10 cellular contexts compared by ENCODE assay signal in the genomic region with DNA sequence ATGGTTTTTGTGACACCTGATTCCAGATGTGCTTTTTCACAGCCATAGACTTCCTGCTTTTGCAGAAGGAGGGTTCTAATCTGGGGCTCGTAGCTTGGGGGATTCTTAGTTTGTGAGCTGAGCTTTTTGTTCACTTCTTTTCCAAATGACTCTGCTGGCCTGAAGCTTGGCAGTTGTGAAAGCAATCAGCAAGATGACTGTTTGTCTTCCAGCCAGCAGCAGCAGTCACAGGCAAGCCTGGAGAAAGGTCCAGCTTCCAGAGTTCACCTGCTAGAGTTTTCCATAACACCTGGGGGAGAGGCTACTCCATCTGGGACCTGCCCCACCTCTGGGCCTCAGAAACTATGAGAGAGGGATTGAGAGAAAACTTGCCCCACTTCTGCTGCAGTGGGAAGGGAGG. TPM values are rescaled to one million over a fixed set of nuclear protein-coding genes. Genes with fewer than 3 reads are reported as not detected.
DNase-seq lines count a peak whose midpoint lies in the region; ATAC-seq and TF ChIP-seq lines count a peak whose summit lies in the region.
"Had no signal": no experiment of that assay in that cellular context is flagged by ENCODE, and none has a peak within 500 bp of the region (broad histone marks: within the 10 kb centered on the region; RNA-seq: fewer than 3 reads in every experiment).

No MANE protein-coding gene starts in this region.

- no peaks in the 10 kb centered on the region for H3K36me3 ChIP-seq in cardiac muscle cell
- peaks cover 0 to 20% (median 7%) of the 10 kb centered on the region in 4 donors for H3K36me3 ChIP-seq in upper lobe of left lung
- H3K36me3 ChIP-seq: BE2C had no signal

- H3K27me3 ChIP-seq in cardiac muscle cell (no peaks in the 10 kb centered on the region), upper lobe of left lung (no peaks in the 10 kb centered on the region)
- H3K27me3 ChIP-seq: BE2C had no signal

- peak overlapping the region; percentile 92 for H3K4me3 Mint-ChIP-seq in central memory CD8-positive, alpha-beta T cell
- peak overlapping the region; percentile 32 for H3K4me3 Mint-ChIP-seq in mesothelial cell of epicardium

- DNase-seq in cardiac muscle cell (ENCODE audit: low read depth in 1 of 2, low spot score in 1 of 2) (no peak), Right ventricle myocardium superior (no peak), mesothelial cell of epicardium (ENCODE audit: low spot score in 2 of 2, unreplicated experiment in 2 of 2) (no peak), upper lobe of left lung (no peak), dermis blood vessel endothelial cell (no peak), coronary artery (ENCODE audit: low spot score) (no peak)
- no peak for DNase-seq in central memory CD8-positive, alpha-beta T cell (ENCODE audit: low spot score in 2 of 2)
- DNase-seq in stimulated activated CD4-positive, alpha-beta T cell treated with anti-CD3 and anti-CD28 coated beads, Interleukin-2, amount 100 ng/mL, for 24 hours = no peak
- DNase-seq: BE2C, NCI-H1436 treated with DMSO at 0.1 percent for 48 hours had no signal

- H3K36me3 Mint-ChIP-seq in central memory CD8-positive, alpha-beta T cell (ENCODE audit: insufficient read depth) = peaks cover 46% of the 10 kb centered on the region
- no peaks in the 10 kb centered on the region for H3K36me3 Mint-ChIP-seq in mesothelial cell of epicardium

- H3K4me1 ChIP-seq in cardiac muscle cell (ENCODE audit: low read depth) (peaks cover 52% of the 10 kb centered on the region), upper lobe of left lung (peaks cover 67 to 88% (median 75%) of the 10 kb centered on the region in 4 donors)

- no peak for TF ChIP-seq POLR2A in upper lobe of left lung (IDR thresholded peaks at IDR 0.05)

- H3K4me1 Mint-ChIP-seq in central memory CD8-positive, alpha-beta T cell = peaks cover 66% of the 10 kb centered on the region
- peaks cover 79% of the 10 kb centered on the region for H3K4me1 Mint-ChIP-seq in mesothelial cell of epicardium

- WGBS in upper lobe of left lung, 2 donors = 38 to 57% methylated on average over 1 of the region's 1 CpG

- ATAC-seq in Right ventricle myocardium superior (ENCODE audit: poor library complexity) (no peak), upper lobe of left lung (ENCODE audit: low FRiP score in 2 of 2) (no peak)
- ATAC-seq in central memory CD8-positive, alpha-beta T cell (replicated peaks; ENCODE audit: extremely low read depth, poor library complexity, severe bottlenecking) = no peak

- TF ChIP-seq CTCF in cardiac muscle cell (IDR thresholded peaks at IDR 0.05; ENCODE audit: low read depth, low read length) = no peak
- no peak for TF ChIP-seq CTCF in mesothelial cell of epicardium (IDR thresholded peaks at IDR 0.05; ENCODE audit: unreplicated experiment)
- no peak for TF ChIP-seq CTCF in upper lobe of left lung (IDR thresholded peaks at IDR 0.05)
- TF ChIP-seq CTCF in coronary artery (IDR thresholded peaks at IDR 0.05) = no peak

- H3K27ac ChIP-seq in cardiac muscle cell = peak overlapping the region; percentile 77
- peak overlapping the region in 3 of 4 donors; percentile 10 to 98 (median 72) for H3K27ac ChIP-seq in upper lobe of left lung
- no peak overlapping the region for H3K27ac ChIP-seq in coronary artery

- H3K4me3 ChIP-seq in cardiac muscle cell (no peak overlapping the region), upper lobe of left lung (no peak overlapping the region), coronary artery (no peak overlapping the region)

- intact Hi-C loops in Right ventricle myocardium superior (cut with DNase I) = loop anchor here (10.0 kb wide), 1 partner anchor 312 kb away; no protein-coding TSS in a partner anchor

- TF ChIP-seq EP300 in upper lobe of left lung (IDR thresholded peaks at IDR 0.05) = no peak

- no peaks in the 10 kb centered on the region for H3K9me3 Mint-ChIP-seq in central memory CD8-positive, alpha-beta T cell
- no peaks in the 10 kb centered on the region for H3K9me3 Mint-ChIP-seq in mesothelial cell of epicardium

- H3K27me3 Mint-ChIP-seq in central memory CD8-positive, alpha-beta T cell = no peaks in the 10 kb centered on the region
- H3K27me3 Mint-ChIP-seq in mesothelial cell of epicardium (ENCODE audit: low read depth) = no peaks in the 10 kb centered on the region

- peak overlapping the region; percentile 76 for H3K27ac Mint-ChIP-seq in central memory CD8-positive, alpha-beta T cell (ENCODE audit: low read depth)
- peak overlapping the region; percentile 72 for H3K27ac Mint-ChIP-seq in mesothelial cell of epicardium

- H3K9me3 ChIP-seq in cardiac muscle cell (ENCODE audit: low read depth) (no peaks in the 10 kb centered on the region), upper lobe of left lung (no peaks in the 10 kb centered on the region)
- H3K9me3 ChIP-seq: BE2C had no signal

RNA-seq across cellular contexts. Expression of a gene that starts 4.1 kb away (rescaled TPM):
- total RNA-seq in cardiac muscle cell (31.0 and 31.4 TPM in 2 replicates), Right ventricle myocardium superior (35.8 TPM), mesothelial cell of epicardium (48.8 to 51.5 TPM (median 51.2 TPM) in 3 replicates), upper lobe of left lung (10 to 100 TPM; 41.7 to 67.1 (median 50.7) TPM), dermis blood vessel endothelial cell (12.1 and 15.1 TPM in 2 replicates)
- 37.2 and 38.1 TPM in 2 replicates for polyA plus RNA-seq in cardiac muscle cell

RNA-seq across cellular contexts. Expression of a gene that starts 29.8 kb away (rescaled TPM):
- total RNA-seq in cardiac muscle cell = 44.5 and 45.2 TPM in 2 replicates
- 8.2 and 9.0 TPM in 2 replicates for polyA plus RNA-seq in cardiac muscle cell
- 11.3 TPM for total RNA-seq in Right ventricle myocardium superior
- 55.5 to 63.7 TPM (median 60.1 TPM) in 3 replicates for total RNA-seq in mesothelial cell of epicardium
- 10 to 100 TPM in 5 of 6 donors, 1 to 10 TPM in 1; 9.0 to 22.5 (median 16.3) TPM for total RNA-seq in upper lobe of left lung
- 14.3 and 22.4 TPM in 2 replicates for total RNA-seq in dermis blood vessel endothelial cell

Comparison
In these comparisons a context has a peak if more than half of its experiments do, and no peak if none do; other contexts are left out.
1. H3K27ac ChIP-seq: peak in cardiac muscle cell (single experiment) and upper lobe of left lung (3 of 4); none in coronary artery (0 of 2).